Comparison of ENCODE assay signal across 5 cellular contexts in the genomic region with DNA sequence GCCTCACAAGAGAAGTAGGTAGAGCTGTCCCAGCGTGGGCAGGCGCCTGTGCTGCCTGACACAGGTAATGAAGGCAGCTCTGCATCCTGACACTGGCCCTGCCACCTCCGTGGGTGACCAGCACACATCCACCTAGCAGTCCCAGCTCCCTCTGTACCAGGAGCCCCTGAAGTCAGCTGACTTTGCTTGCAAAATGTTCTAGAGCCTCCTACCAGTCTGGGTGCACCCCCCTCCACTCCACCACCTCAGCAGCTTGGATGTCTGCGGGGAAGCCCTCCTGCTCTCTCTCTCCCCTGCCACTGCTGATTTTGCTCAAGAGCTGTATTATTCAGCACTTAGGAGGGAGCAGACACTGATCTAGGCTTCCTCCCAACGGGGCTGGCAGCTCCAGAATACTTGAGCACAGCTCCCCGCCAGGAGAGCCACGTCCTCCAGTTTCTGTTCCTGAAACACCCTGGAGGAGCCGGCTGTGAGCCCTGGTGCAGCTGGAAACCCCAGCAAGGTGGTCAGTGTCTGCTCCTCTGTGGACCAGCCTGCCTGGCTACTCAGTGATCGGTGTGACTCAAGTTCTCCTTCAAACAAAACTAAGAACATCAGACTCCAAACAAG. TPM values are rescaled to one million over a fixed set of nuclear protein-coding genes. Genes with fewer than 3 reads are reported as not detected.
DNase-seq lines count a peak whose midpoint lies in the region; ATAC-seq and TF ChIP-seq lines count a peak whose summit lies in the region.

No MANE protein-coding gene starts in this region.

- 13 to 41% (median 33%) methylated on average over 5 to 9 of the region's 9 CpGs for WGBS in adrenal gland, 4 donors

- H3K4me1 ChIP-seq in adrenal gland (replicated peaks in 1 of 2) (peaks cover 29 to 52% of the 10 kb centered on the region in 2 donors), mucosa of descending colon (ENCODE audit: low read depth) (peaks cover 28% of the 10 kb centered on the region)

- H3K36me3 ChIP-seq in adrenal gland (replicated peaks in 1 of 2), result peaks cover 0 to 1% of the 10 kb centered on the region in 2 donors
- no peaks in the 10 kb centered on the region for H3K36me3 ChIP-seq in mucosa of descending colon (ENCODE audit: low read depth)

- DNase-seq in M059J (ENCODE audit: low read depth) (peak; percentile 12), adrenal gland (peak in 4 of 7 donors; percentile 51 to 63 (median 54)), mucosa of descending colon (peak in 1 of 3 donors; percentile 41), NCI-H2171 treated with DMSO at 0.1 percent for 48 hours (lab: John Stamatoyannopoulos, UW) (no peak)

- H3K27me3 ChIP-seq in adrenal gland, result no peaks in the 10 kb centered on the region

- H3K4me3 ChIP-seq in adrenal gland, result peak overlapping the region; percentile 16 to 98 (median 63)
- peak overlapping the region; percentile 93 for H3K4me3 ChIP-seq in mucosa of descending colon

- H3K27ac ChIP-seq in adrenal gland, result peak overlapping the region in 4 of 5 donors; percentile 22 to 97 (median 56)

- ATAC-seq in mucosa of descending colon, result no peak
- no peak for ATAC-seq in GM21515 (IDR thresholded peaks at IDR 0.05; ENCODE audit: unreplicated experiment)

- TF ChIP-seq POLR2A in adrenal gland (IDR thresholded peaks at IDR 0.05), result peak in 1 of 2 donors; percentile 37

- intact Hi-C loops in adrenal gland (cut with DNase I) (no loop called here), mucosa of descending colon (cut with DNase I, micrococcal nuclease) (no loop called here)

- no peak for TF ChIP-seq CTCF in adrenal gland (IDR thresholded peaks at IDR 0.05)
- no peak for TF ChIP-seq CTCF in mucosa of descending colon (IDR thresholded peaks at IDR 0.05)

- H3K9me3 ChIP-seq in adrenal gland (replicated peaks in 1 of 3), result no peaks in the 10 kb centered on the region
- H3K9me3 ChIP-seq in mucosa of descending colon, result no peaks in the 10 kb centered on the region

RNA-seq across cellular contexts. Expression of a gene that starts 1.0 kb away (rescaled TPM):
- 18.2 and 26.5 TPM in 2 replicates for total RNA-seq in M059J (2014; rRNA removed; shearing (Covaris generic))
- total RNA-seq in adrenal gland (10 to 100 TPM; 11.3 to 40.6 (median 31.1) TPM), mucosa of descending colon (10 to 100 TPM in 2 of 3 donors, 1 to 10 TPM in 1; 9.5 to 22.8 (median 15.1) TPM)
- polyA plus RNA-seq in adrenal gland, result 10 to 100 TPM in 2 of 3 donors, 1 to 10 TPM in 1; 3.0 to 86.3 (median 25.1) TPM

RNA-seq across cellular contexts. Expression of a gene that starts 1.1 kb away (rescaled TPM):
- total RNA-seq in M059J (2014; rRNA removed; shearing (Covaris generic)), result 11.1 and 16.2 TPM in 2 replicates
- total RNA-seq in adrenal gland, result 10 to 100 TPM in 5 of 8 donors, 1 to 10 TPM in 3; 8.0 to 24.7 (median 14.0) TPM
- 10 to 100 TPM in 2 of 3 donors, 1 to 10 TPM in 1; 3.6 to 43.8 (median 32.5) TPM for polyA plus RNA-seq in adrenal gland
- 10 to 100 TPM in 2 of 3 donors, 1 to 10 TPM in 1; 9.6 to 16.1 (median 13.6) TPM for total RNA-seq in mucosa of descending colon

RNA-seq across cellular contexts. Expression of a gene that starts 18.9 kb away (rescaled TPM):
- not detected in 2 replicates for total RNA-seq in M059J (2014; rRNA removed; shearing (Covaris generic))
- total RNA-seq in adrenal gland (1 to 10 TPM in 1 of 8 donors, under 1 TPM in 5, not detected in 2; 0.35 to 1.7 (median 0.66) TPM), mucosa of descending colon (under 1 TPM; 0.28 to 0.82 (median 0.55) TPM)
- 1 to 10 TPM in 1 of 3 donors, under 1 TPM in 2; 0.11 to 2.1 (median 0.44) TPM for polyA plus RNA-seq in adrenal gland

RNA-seq across cellular contexts. Expression of a gene that starts 42.3 kb away (rescaled TPM):
- 39.9 and 42.4 TPM in 2 replicates for total RNA-seq in M059J (2014; rRNA removed; shearing (Covaris generic))
- total RNA-seq in adrenal gland, result 100 to 1,000 TPM in 1 of 8 donors, 10 to 100 TPM in 7; 25.6 to 293 (median 34.6) TPM
- polyA plus RNA-seq in adrenal gland, result 100 to 1,000 TPM in 1 of 3 donors, 10 to 100 TPM in 2; 60.7 to 257 (median 66.9) TPM
- 10 to 100 TPM; 42.7 to 89.5 (median 72.5) TPM for total RNA-seq in mucosa of descending colon

RNA-seq across cellular contexts. Expression of a gene that starts 54.3 kb away (rescaled TPM):
- not detected in 2 replicates for total RNA-seq in M059J (2014; rRNA removed; shearing (Covaris generic))
- total RNA-seq in adrenal gland (100 to 1,000 TPM in 7 of 8 donors, 10 to 100 TPM in 1; 81.7 to 374 (median 155) TPM), mucosa of descending colon (100 to 1,000 TPM; 150 to 316 (median 184) TPM)
- 100 to 1,000 TPM in 2 of 3 donors, 10 to 100 TPM in 1; 19.6 to 271 (median 258) TPM for polyA plus RNA-seq in adrenal gland
